ENCODE assay signal across 20 cellular contexts in the genomic region with DNA sequence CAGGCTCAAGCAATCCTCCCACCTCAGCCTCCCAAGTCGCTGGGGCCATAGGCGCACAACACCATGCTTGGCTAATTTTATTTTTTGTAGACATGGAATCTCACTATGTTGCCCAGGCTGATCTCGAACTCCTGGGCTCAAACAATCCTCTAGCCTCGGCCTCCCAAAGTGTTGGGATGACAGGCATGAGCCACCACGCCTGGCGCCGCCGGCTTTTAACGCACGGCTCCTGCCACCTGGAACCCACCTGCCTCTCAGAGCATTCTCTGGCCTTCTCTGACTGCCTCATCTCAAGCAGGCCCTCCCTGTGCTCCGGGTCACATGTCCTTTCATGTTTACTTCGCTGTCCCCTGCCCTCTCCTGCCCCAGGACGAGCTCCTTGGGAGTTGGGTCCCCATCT. TPM values are rescaled to one million over a fixed set of nuclear protein-coding genes. Genes with fewer than 3 reads are reported as not detected.
DNase-seq lines count a peak whose midpoint lies in the region; ATAC-seq, FAIRE-seq and TF ChIP-seq lines count a peak whose summit lies in the region.
"Had no signal": no experiment of that assay in that cellular context is flagged by ENCODE, and none has a peak within 500 bp of the region (broad histone marks: within the 10 kb centered on the region; RNA-seq: fewer than 3 reads in every experiment).

No MANE protein-coding gene starts in this region.

- no TSS peak for BruUV-seq in K562 (replicated peaks; lab: Mats Ljungman, UMichigan)

- no peak overlapping the region for H2AFZ ChIP-seq in K562 (ENCODE audit: low read depth, low read length)

- H3K36me3 ChIP-seq in HEK293 (ENCODE audit: control insufficient read depth in 2 of 2, insufficient read depth in 1 of 2, low read length in 2 of 2) = peaks cover 0 to 16% of the 10 kb centered on the region in 2 experiments; a peak in 1 of 3 replicates
- H3K36me3 ChIP-seq in K562 (ENCODE audit: control insufficient read depth, insufficient read depth, low read length) = no peaks in the 10 kb centered on the region

- ATAC-seq in activated CD8-positive, alpha-beta T cell treated with anti-CD3 and anti-CD28 coated beads, Interleukin-2, amount 10 ng/mL, durations not matched to agents 7 days and 5 days = no peak
- ATAC-seq in activated CD8-positive, alpha-beta T cell treated with anti-CD3 and anti-CD28 coated beads for 36 hours = no peak
- ATAC-seq in K562 = no peak
- ATAC-seq in stimulated activated effector memory CD8-positive, alpha-beta T cell treated with anti-CD3 and anti-CD28 coated beads, Interleukin-12 subunit alpha, Interleukin-12 subunit beta, amount 100 ng/mL, for 72 hours = no peak
- ATAC-seq: A549; CD8-positive, alpha-beta T cell; GM12878; HCT116 had no signal

- no peaks in the 10 kb centered on the region for H3K36me3 Mint-ChIP-seq in activated CD8-positive, alpha-beta T cell treated with anti-CD3 and anti-CD28 coated beads, Interleukin-2, amount 10 ng/mL, durations not matched to agents 7 days and 5 days (ENCODE audit: low read depth)
- H3K36me3 Mint-ChIP-seq in activated CD8-positive, alpha-beta T cell treated with anti-CD3 and anti-CD28 coated beads for 36 hours (ENCODE audit: low read depth) = no peaks in the 10 kb centered on the region
- H3K36me3 Mint-ChIP-seq in stimulated activated effector memory CD8-positive, alpha-beta T cell treated with anti-CD3 and anti-CD28 coated beads, Interleukin-12 subunit alpha, Interleukin-12 subunit beta, amount 100 ng/mL, for 72 hours = peaks cover 6% of the 10 kb centered on the region
- H3K36me3 Mint-ChIP-seq: CD8-positive, alpha-beta T cell had no signal

- intact Hi-C loops in activated CD8-positive, alpha-beta T cell treated with anti-CD3 and anti-CD28 coated beads for 36 hours (cut with micrococcal nuclease) = no loop called here
- intact Hi-C loops in K562 (cut with micrococcal nuclease) = no loop called here

- TF ChIP-seq POLR2A in K562 (conservative IDR thresholded peaks at IDR 0.05) = no peak

- no peak for DNase-seq in activated CD8-positive, alpha-beta T cell treated with anti-CD3 and anti-CD28 coated beads, Interleukin-2, amount 10 ng/mL, durations not matched to agents 7 days and 5 days
- no peak for DNase-seq in activated CD8-positive, alpha-beta T cell treated with anti-CD3 and anti-CD28 coated beads for 36 hours
- DNase-seq in K562 (ENCODE audit: extremely low read depth in 1 of 4, low spot score in 3 of 4) (no peak), germinal center (ENCODE audit: low spot score) (no peak), substantia nigra (lab: John Stamatoyannopoulos, UW) (no peak)
- no peak for DNase-seq in stimulated activated effector memory CD8-positive, alpha-beta T cell treated with anti-CD3 and anti-CD28 coated beads, Interleukin-12 subunit alpha, Interleukin-12 subunit beta, amount 100 ng/mL, for 72 hours (ENCODE audit: low spot score in 2 of 2)
- DNase-seq: AML-193; CD8-positive, alpha-beta T cell; DMS 273 treated with DMSO at 0.1 percent for 48 hours; DMS53; DND-41; EL; GOT3; H7 had no signal

- no peaks in the 10 kb centered on the region for H3K9me3 Mint-ChIP-seq in activated CD8-positive, alpha-beta T cell treated with anti-CD3 and anti-CD28 coated beads, Interleukin-2, amount 10 ng/mL, durations not matched to agents 7 days and 5 days (ENCODE audit: insufficient read depth)
- H3K9me3 Mint-ChIP-seq in activated CD8-positive, alpha-beta T cell treated with anti-CD3 and anti-CD28 coated beads for 36 hours = no peaks in the 10 kb centered on the region
- H3K9me3 Mint-ChIP-seq in stimulated activated effector memory CD8-positive, alpha-beta T cell treated with anti-CD3 and anti-CD28 coated beads, Interleukin-12 subunit alpha, Interleukin-12 subunit beta, amount 100 ng/mL, for 72 hours = no peaks in the 10 kb centered on the region
- H3K9me3 Mint-ChIP-seq: CD8-positive, alpha-beta T cell had no signal

- H3K27me3 ChIP-seq in K562 (ENCODE audit: control insufficient read depth in 2 of 2, insufficient read depth in 2 of 2, low read length in 2 of 2) = no peaks in the 10 kb centered on the region
- H3K27me3 ChIP-seq: BLaER1 had no signal

- no peak for FAIRE-seq in K562 (lab: Jason Lieb, UNC)
- FAIRE-seq: A549, GM12878 had no signal

- 69% methylated on average over 13 of the region's 13 CpGs for WGBS in K562 (ENCODE audit: insufficient coverage, low coverage, missing lambda C conversion rate)

- no peak overlapping the region for H3K4me3 Mint-ChIP-seq in activated CD8-positive, alpha-beta T cell treated with anti-CD3 and anti-CD28 coated beads, Interleukin-2, amount 10 ng/mL, durations not matched to agents 7 days and 5 days
- H3K4me3 Mint-ChIP-seq in activated CD8-positive, alpha-beta T cell treated with anti-CD3 and anti-CD28 coated beads for 36 hours = no peak overlapping the region
- H3K4me3 Mint-ChIP-seq in stimulated activated effector memory CD8-positive, alpha-beta T cell treated with anti-CD3 and anti-CD28 coated beads, Interleukin-12 subunit alpha, Interleukin-12 subunit beta, amount 100 ng/mL, for 72 hours = no peak overlapping the region
- H3K4me3 Mint-ChIP-seq: CD8-positive, alpha-beta T cell had no signal

- no peaks in the 10 kb centered on the region for H3K27me3 Mint-ChIP-seq in activated CD8-positive, alpha-beta T cell treated with anti-CD3 and anti-CD28 coated beads, Interleukin-2, amount 10 ng/mL, durations not matched to agents 7 days and 5 days (ENCODE audit: low read depth)
- no peaks in the 10 kb centered on the region for H3K27me3 Mint-ChIP-seq in activated CD8-positive, alpha-beta T cell treated with anti-CD3 and anti-CD28 coated beads for 36 hours

- no peak for TF ChIP-seq CTCF in activated CD8-positive, alpha-beta T cell treated with anti-CD3 and anti-CD28 coated beads for 36 hours (IDR thresholded peaks at IDR 0.05)
- TF ChIP-seq CTCF in HEK293 (tag by site-specific recombination; IDR thresholded peaks at IDR 0.05) (no peak), K562 (IDR thresholded peaks at IDR 0.05 in 2 of 3, conservative IDR thresholded peaks at IDR 0.05 in 1 of 3; ENCODE audit: insufficient read depth in 2 of 3, low read depth in 1 of 3, low read length in 3 of 3) (no peak)

- in situ Hi-C loops in K562 (cut with MboI) = no loop called here

- H3K4me3 ChIP-seq in HEK293 (ENCODE audit: low read depth, low read length) (no peak overlapping the region), K562 (no peak overlapping the region)
- H3K4me3 ChIP-seq: A549, BLaER1, GM12878 had no signal

- H4K20me1 ChIP-seq in K562 (replicated peaks; ENCODE audit: control insufficient read depth, insufficient read depth, low read length) = no peaks in the 10 kb centered on the region

- no peaks in the 10 kb centered on the region for H3K79me2 ChIP-seq in K562 (ENCODE audit: control insufficient read depth, insufficient read depth, low read length)

- H3K4me1 ChIP-seq in HEK293 (ENCODE audit: control insufficient read depth, insufficient read depth, low read length) = no peaks in the 10 kb centered on the region
- H3K4me1 ChIP-seq in K562 (replicated peaks in 1 of 2; ENCODE audit: control insufficient read depth in 2 of 2, insufficient read depth in 2 of 2, low read length in 2 of 2) = peaks cover 2 to 87% of the 10 kb centered on the region in 2 experiments; a peak in 3 of 5 replicates
- H3K4me1 ChIP-seq: A549 had no signal

- H3K27ac Mint-ChIP-seq in activated CD8-positive, alpha-beta T cell treated with anti-CD3 and anti-CD28 coated beads, Interleukin-2, amount 10 ng/mL, durations not matched to agents 7 days and 5 days = peak overlapping the region; percentile 64
- H3K27ac Mint-ChIP-seq in activated CD8-positive, alpha-beta T cell treated with anti-CD3 and anti-CD28 coated beads for 36 hours = no peak overlapping the region
- H3K27ac Mint-ChIP-seq in stimulated activated effector memory CD8-positive, alpha-beta T cell treated with anti-CD3 and anti-CD28 coated beads, Interleukin-12 subunit alpha, Interleukin-12 subunit beta, amount 100 ng/mL, for 72 hours = peak overlapping the region; percentile 79
- H3K27ac Mint-ChIP-seq: CD8-positive, alpha-beta T cell had no signal

- no peak for TF ChIP-seq RAD21 in K562 (CRISPR knock-in tag; conservative IDR thresholded peaks at IDR 0.05 in 1 of 2, IDR thresholded peaks at IDR 0.05 in 1 of 2)

- H3K9ac ChIP-seq in K562 (ENCODE audit: insufficient read depth in 1 of 2, low read depth in 2 of 2, low read length in 2 of 2) = peak overlapping the region in 1 of 2 experiments; percentile 89; a peak in 1 of 4 replicates
- H3K9ac ChIP-seq: BLaER1 had no signal

- CTCF ChIA-PET in activated CD8-positive, alpha-beta T cell treated with anti-CD3 and anti-CD28 coated beads, Interleukin-2, amount 10 ng/mL, durations not matched to agents 7 days and 5 days (lab: Charles Lee) = no interaction called here
- CTCF ChIA-PET in activated CD8-positive, alpha-beta T cell treated with anti-CD3 and anti-CD28 coated beads for 36 hours (lab: Charles Lee) = interaction anchor here (1.5 kb wide), 1 partner anchor 9 kb away, joined by 4 read pairs; no protein-coding TSS in a partner anchor
- CTCF ChIA-PET in HEK293 (lab: Yijun Ruan, JAX) (no interaction called here), K562 (lab: Yijun Ruan, JAX; ENCODE audit: low intra/inter-chr PET ratio) (no interaction called here)

- POLR2A ChIA-PET in activated CD8-positive, alpha-beta T cell treated with anti-CD3 and anti-CD28 coated beads, Interleukin-2, amount 10 ng/mL, durations not matched to agents 7 days and 5 days (lab: Charles Lee) = no interaction called here
- POLR2A ChIA-PET in activated CD8-positive, alpha-beta T cell treated with anti-CD3 and anti-CD28 coated beads for 36 hours (lab: Charles Lee) = no interaction called here
- POLR2A ChIA-PET in HEK293 (lab: Yijun Ruan, JAX) (interaction anchor here (1.8 kb wide), 1 partner anchor 31 kb away, joined by 5 read pairs; the partner anchor contains the start of gene TRAF7), K562 (lab: Yijun Ruan, JAX) (no interaction called here)

- H3K4me2 ChIP-seq in K562 (ENCODE audit: insufficient read depth, low read length) = no peak overlapping the region
- H3K4me2 ChIP-seq: A549 had no signal

- TF ChIP-seq EP300 in K562 (IDR thresholded peaks at IDR 0.05; ENCODE audit: low read length) = no peak

- H3K27ac ChIP-seq in HEK293 (ENCODE audit: extremely low read depth, low read depth, low read length) (no peak overlapping the region), K562 (ENCODE audit: extremely low read depth, low read depth, low read length) (no peak overlapping the region), substantia nigra (ENCODE audit: low read depth, low read length, poor library complexity, severe bottlenecking) (no peak overlapping the region)
- H3K27ac ChIP-seq: 22Rv1, A549 had no signal

- H3K9me3 ChIP-seq in HEK293 (ENCODE audit: control insufficient read depth, insufficient read depth, low read depth, low read length) (no peaks in the 10 kb centered on the region), K562 (replicated peaks; ENCODE audit: control insufficient read depth, insufficient read depth, low read depth, low read length) (no peaks in the 10 kb centered on the region)
- H3K9me3 ChIP-seq: A549, BLaER1 had no signal

- H3K9me1 ChIP-seq in K562 (ENCODE audit: control insufficient read depth, insufficient read depth, low read length) = no peaks in the 10 kb centered on the region

- H3K4me1 Mint-ChIP-seq in activated CD8-positive, alpha-beta T cell treated with anti-CD3 and anti-CD28 coated beads, Interleukin-2, amount 10 ng/mL, durations not matched to agents 7 days and 5 days (ENCODE audit: low read depth) = no peaks in the 10 kb centered on the region
- no peaks in the 10 kb centered on the region for H3K4me1 Mint-ChIP-seq in activated CD8-positive, alpha-beta T cell treated with anti-CD3 and anti-CD28 coated beads for 36 hours (ENCODE audit: low read depth)
- peaks cover 6% of the 10 kb centered on the region for H3K4me1 Mint-ChIP-seq in stimulated activated effector memory CD8-positive, alpha-beta T cell treated with anti-CD3 and anti-CD28 coated beads, Interleukin-12 subunit alpha, Interleukin-12 subunit beta, amount 100 ng/mL, for 72 hours

RNA-seq across cellular contexts. Expression of gene CASKIN1, which starts 10.3 kb away (rescaled TPM):
- total RNA-seq in activated CD8-positive, alpha-beta T cell treated with anti-CD3 and anti-CD28 coated beads, Interleukin-2, amount 10 ng/mL, durations not matched to agents 7 days and 5 days = under 1 TPM; 0.05 to 0.63 TPM
- total RNA-seq in activated CD8-positive, alpha-beta T cell treated with anti-CD3 and anti-CD28 coated beads for 36 hours = 1 to 10 TPM; 4.4 to 7.2 TPM
- 3.2 and 16.5 TPM in 2 replicates for total RNA-seq in K562 (2011; cell fraction: chromatin; rRNA removed; ENCODE audit: low replicate concordance)
- 11.3 and 11.6 TPM in 2 replicates for total RNA-seq in K562 (2011; cell fraction: nucleolus; rRNA removed)
- 3.2 and 5.9 TPM in 2 replicates for total RNA-seq in K562 (2011; cell fraction: nucleoplasm; rRNA removed)
- total RNA-seq in K562 (2014; rRNA removed) = 1.5 and 2.6 TPM in 2 replicates
- total RNA-seq in K562 (2014; rRNA removed; fragmentation: Illumina TruSeq; extraction: Trizol) = 0.10 and 0.15 TPM in 2 replicates
- 0.68 and 1.7 TPM in 2 replicates for total RNA-seq in K562 (2015; rRNA removed; fragmentation: Illumina TruSeq; extraction: Trizol)
- total RNA-seq in K562 (2021) = 4.5 and 7.0 TPM in 2 replicates
- 0.84 and 1.9 TPM in 2 replicates for polyA plus RNA-seq in K562 (2011; rRNA removed)
- polyA plus RNA-seq in K562 (2011; cell fraction: cytosol; rRNA removed) = 1.4 and 1.9 TPM in 2 replicates
- 6.6 and 12.7 TPM in 2 replicates for polyA plus RNA-seq in K562 (2011; cell fraction: nucleus; rRNA removed)
- polyA plus RNA-seq in K562 (2012) = 1.7 and 2.9 TPM in 2 replicates
- 0.28 and 0.73 TPM in 2 replicates for polyA plus RNA-seq in K562 (2014; fragmentation: Illumina TruSeq; extraction: Trizol)
- polyA plus RNA-seq in K562 (2014; fragmentation: Nextera tagmentation; extraction: Ambion mirVana) = not detected
- polyA plus RNA-seq in K562 (2014; rRNA removed) = 3.1 and 3.7 TPM in 2 replicates
- 0.32 and 0.90 TPM in 2 replicates for polyA minus RNA-seq in K562 (2011; rRNA and poly(A)+ RNA removed)
- 1.1 and 1.5 TPM in 2 replicates for polyA minus RNA-seq in K562 (2011; cell fraction: cytosol; rRNA and poly(A)+ RNA removed)
- 2.0 and 2.2 TPM in 2 replicates for polyA minus RNA-seq in K562 (2011; cell fraction: nucleus; rRNA and poly(A)+ RNA removed)

RNA-seq across cellular contexts. Expression of gene MLST8, which starts 19.2 kb away (rescaled TPM):
- total RNA-seq in activated CD8-positive, alpha-beta T cell treated with anti-CD3 and anti-CD28 coated beads, Interleukin-2, amount 10 ng/mL, durations not matched to agents 7 days and 5 days = 10 to 100 TPM; 34.5 to 37.8 TPM
- total RNA-seq in activated CD8-positive, alpha-beta T cell treated with anti-CD3 and anti-CD28 coated beads for 36 hours = 10 to 100 TPM; 70.0 to 70.7 TPM
- total RNA-seq in K562 (2011; cell fraction: chromatin; rRNA removed; ENCODE audit: low replicate concordance) = 73.3 and 236 TPM in 2 replicates
- 205 and 257 TPM in 2 replicates for total RNA-seq in K562 (2011; cell fraction: nucleolus; rRNA removed)
- 108 and 122 TPM in 2 replicates for total RNA-seq in K562 (2011; cell fraction: nucleoplasm; rRNA removed)
- total RNA-seq in K562 (2014; rRNA removed) (83.0 and 110 TPM in 2 replicates), K562 (2014; rRNA removed; fragmentation: Illumina TruSeq; extraction: Trizol) (2.6 and 4.3 TPM in 2 replicates), K562 (2015; rRNA removed; fragmentation: Illumina TruSeq; extraction: Trizol) (15.7 and 16.0 TPM in 2 replicates), K562 (2021) (79.1 and 85.0 TPM in 2 replicates)
- polyA plus RNA-seq in K562 (2011; rRNA removed) (76.1 and 91.6 TPM in 2 replicates), K562 (2014; fragmentation: Illumina TruSeq; extraction: Trizol) (43.3 and 74.6 TPM in 2 replicates), K562 (2014; fragmentation: Nextera tagmentation; extraction: Ambion mirVana) (1 to 10 TPM; 1.5 to 9.8 TPM), K562 (2014; rRNA removed) (116 TPM in 2 replicates)
- 165 and 312 TPM in 2 replicates for polyA plus RNA-seq in K562 (2011; cell fraction: cytosol; rRNA removed)
- 329 and 477 TPM in 2 replicates for polyA plus RNA-seq in K562 (2011; cell fraction: nucleus; rRNA removed)
- 71.4 and 87.7 TPM in 2 replicates for polyA plus RNA-seq in K562 (2012)
- 19.6 and 40.3 TPM in 2 replicates for polyA minus RNA-seq in K562 (2011; rRNA and poly(A)+ RNA removed)
- 53.2 and 86.4 TPM in 2 replicates for polyA minus RNA-seq in K562 (2011; cell fraction: cytosol; rRNA and poly(A)+ RNA removed)
- 96.5 and 139 TPM in 2 replicates for polyA minus RNA-seq in K562 (2011; cell fraction: nucleus; rRNA and poly(A)+ RNA removed)

RNA-seq across cellular contexts. Expression of gene BRICD5, which starts 24.6 kb away (rescaled TPM):
- total RNA-seq in activated CD8-positive, alpha-beta T cell treated with anti-CD3 and anti-CD28 coated beads, Interleukin-2, amount 10 ng/mL, durations not matched to agents 7 days and 5 days = 10 to 100 TPM; 14.8 to 15.0 TPM
- 1 to 10 TPM; 6.6 to 6.9 TPM for total RNA-seq in activated CD8-positive, alpha-beta T cell treated with anti-CD3 and anti-CD28 coated beads for 36 hours
- total RNA-seq in K562 (2011; cell fraction: chromatin; rRNA removed; ENCODE audit: low replicate concordance) = 10.6 and 42.5 TPM in 2 replicates
- total RNA-seq in K562 (2011; cell fraction: nucleolus; rRNA removed) = 29.7 and 34.7 TPM in 2 replicates
- 10.8 and 18.8 TPM in 2 replicates for total RNA-seq in K562 (2011; cell fraction: nucleoplasm; rRNA removed)
- 2.9 and 3.5 TPM in 2 replicates for total RNA-seq in K562 (2014; rRNA removed)
- 0.32 and 0.40 TPM in 2 replicates for total RNA-seq in K562 (2014; rRNA removed; fragmentation: Illumina TruSeq; extraction: Trizol)
- 3.4 and 4.1 TPM in 2 replicates for total RNA-seq in K562 (2015; rRNA removed; fragmentation: Illumina TruSeq; extraction: Trizol)
- 2.0 and 4.0 TPM in 2 replicates for total RNA-seq in K562 (2021)
- 1.8 and 3.2 TPM in 2 replicates for polyA plus RNA-seq in K562 (2011; rRNA removed)
- 2.8 and 13.2 TPM in 2 replicates for polyA plus RNA-seq in K562 (2011; cell fraction: cytosol; rRNA removed)
- 33.5 and 71.7 TPM in 2 replicates for polyA plus RNA-seq in K562 (2011; cell fraction: nucleus; rRNA removed)
- 5.8 and 14.0 TPM in 2 replicates for polyA plus RNA-seq in K562 (2012)
- 0.49 and 3.8 TPM in 2 replicates for polyA plus RNA-seq in K562 (2014; fragmentation: Illumina TruSeq; extraction: Trizol)
- polyA plus RNA-seq in K562 (2014; fragmentation: Nextera tagmentation; extraction: Ambion mirVana) = under 1 TPM in 1 of 2 experiments, not detected in 1; 0.24 TPM
- 5.1 and 15.1 TPM in 2 replicates for polyA plus RNA-seq in K562 (2014; rRNA removed)
- polyA minus RNA-seq in K562 (2011; rRNA and poly(A)+ RNA removed) = 0.28 and 0.54 TPM in 2 replicates
- polyA minus RNA-seq in K562 (2011; cell fraction: cytosol; rRNA and poly(A)+ RNA removed) = 0.57 TPM in 1 of 2 replicates, not detected in the other
- 3.4 and 6.9 TPM in 2 replicates for polyA minus RNA-seq in K562 (2011; cell fraction: nucleus; rRNA and poly(A)+ RNA removed)

RNA-seq across cellular contexts. Expression of gene PGP, which starts 28.6 kb away (rescaled TPM):
- total RNA-seq in activated CD8-positive, alpha-beta T cell treated with anti-CD3 and anti-CD28 coated beads, Interleukin-2, amount 10 ng/mL, durations not matched to agents 7 days and 5 days = 10 to 100 TPM; 28.5 to 29.0 TPM
- 10 to 100 TPM; 19.8 to 20.1 TPM for total RNA-seq in activated CD8-positive, alpha-beta T cell treated with anti-CD3 and anti-CD28 coated beads for 36 hours
- 31.1 and 74.2 TPM in 2 replicates for total RNA-seq in K562 (2011; cell fraction: chromatin; rRNA removed; ENCODE audit: low replicate concordance)
- total RNA-seq in K562 (2011; cell fraction: nucleolus; rRNA removed) = 69.6 and 75.5 TPM in 2 replicates
- 40.6 and 42.6 TPM in 2 replicates for total RNA-seq in K562 (2011; cell fraction: nucleoplasm; rRNA removed)
- total RNA-seq in K562 (2014; rRNA removed) = 57.6 and 70.2 TPM in 2 replicates
- 8.5 and 11.4 TPM in 2 replicates for total RNA-seq in K562 (2014; rRNA removed; fragmentation: Illumina TruSeq; extraction: Trizol)
- 24.1 and 26.5 TPM in 2 replicates for total RNA-seq in K562 (2015; rRNA removed; fragmentation: Illumina TruSeq; extraction: Trizol)
- total RNA-seq in K562 (2021) = 44.9 and 49.6 TPM in 2 replicates
- 19.6 and 27.9 TPM in 2 replicates for polyA plus RNA-seq in K562 (2011; rRNA removed)
- 27.6 and 84.2 TPM in 2 replicates for polyA plus RNA-seq in K562 (2011; cell fraction: cytosol; rRNA removed)
- 92.6 and 123 TPM in 2 replicates for polyA plus RNA-seq in K562 (2011; cell fraction: nucleus; rRNA removed)
- 33.7 and 34.1 TPM in 2 replicates for polyA plus RNA-seq in K562 (2012)
- 14.2 and 20.7 TPM in 2 replicates for polyA plus RNA-seq in K562 (2014; fragmentation: Illumina TruSeq; extraction: Trizol)
- polyA plus RNA-seq in K562 (2014; fragmentation: Nextera tagmentation; extraction: Ambion mirVana) = 1 to 10 TPM; 1.1 to 3.0 TPM
- 54.0 and 55.6 TPM in 2 replicates for polyA plus RNA-seq in K562 (2014; rRNA removed)
- 7.3 and 7.4 TPM in 2 replicates for polyA minus RNA-seq in K562 (2011; rRNA and poly(A)+ RNA removed)
- 13.6 and 18.7 TPM in 2 replicates for polyA minus RNA-seq in K562 (2011; cell fraction: cytosol; rRNA and poly(A)+ RNA removed)
- 29.8 and 32.1 TPM in 2 replicates for polyA minus RNA-seq in K562 (2011; cell fraction: nucleus; rRNA and poly(A)+ RNA removed)

RNA-seq across cellular contexts. Expression of gene TRAF7, which starts 30.5 kb away (rescaled TPM):
- 10 to 100 TPM; 56.8 to 59.5 TPM for total RNA-seq in activated CD8-positive, alpha-beta T cell treated with anti-CD3 and anti-CD28 coated beads, Interleukin-2, amount 10 ng/mL, durations not matched to agents 7 days and 5 days
- total RNA-seq in activated CD8-positive, alpha-beta T cell treated with anti-CD3 and anti-CD28 coated beads for 36 hours = 10 to 100 TPM; 74.8 to 80.2 TPM
- 31.9 and 110 TPM in 2 replicates for total RNA-seq in K562 (2011; cell fraction: chromatin; rRNA removed; ENCODE audit: low replicate concordance)
- total RNA-seq in K562 (2011; cell fraction: nucleolus; rRNA removed) = 74.5 and 76.3 TPM in 2 replicates
- 45.7 and 51.9 TPM in 2 replicates for total RNA-seq in K562 (2011; cell fraction: nucleoplasm; rRNA removed)
- total RNA-seq in K562 (2014; rRNA removed) = 55.5 and 79.2 TPM in 2 replicates
- total RNA-seq in K562 (2014; rRNA removed; fragmentation: Illumina TruSeq; extraction: Trizol) = 24.3 and 29.9 TPM in 2 replicates
- total RNA-seq in K562 (2015; rRNA removed; fragmentation: Illumina TruSeq; extraction: Trizol) = 42.8 and 45.9 TPM in 2 replicates
- total RNA-seq in K562 (2021) = 109 and 113 TPM in 2 replicates
- polyA plus RNA-seq in K562 (2011; rRNA removed) = 41.6 and 61.6 TPM in 2 replicates
- polyA plus RNA-seq in K562 (2011; cell fraction: cytosol; rRNA removed) = 63.2 and 103 TPM in 2 replicates
- 105 and 141 TPM in 2 replicates for polyA plus RNA-seq in K562 (2011; cell fraction: nucleus; rRNA removed)
- 99.7 and 110 TPM in 2 replicates for polyA plus RNA-seq in K562 (2012)
- polyA plus RNA-seq in K562 (2014; fragmentation: Illumina TruSeq; extraction: Trizol) = 40.8 and 76.8 TPM in 2 replicates
- polyA plus RNA-seq in K562 (2014; fragmentation: Nextera tagmentation; extraction: Ambion mirVana) = 1 to 10 TPM; 1.1 to 1.5 TPM
- polyA plus RNA-seq in K562 (2014; rRNA removed) = 55.5 and 63.3 TPM in 2 replicates
- 24.9 and 30.1 TPM in 2 replicates for polyA minus RNA-seq in K562 (2011; rRNA and poly(A)+ RNA removed)
- 51.2 and 66.0 TPM in 2 replicates for polyA minus RNA-seq in K562 (2011; cell fraction: cytosol; rRNA and poly(A)+ RNA removed)
- polyA minus RNA-seq in K562 (2011; cell fraction: nucleus; rRNA and poly(A)+ RNA removed) = 25.8 and 29.9 TPM in 2 replicates
